ENCODE assay signal across 27 cellular contexts in the genomic region with DNA sequence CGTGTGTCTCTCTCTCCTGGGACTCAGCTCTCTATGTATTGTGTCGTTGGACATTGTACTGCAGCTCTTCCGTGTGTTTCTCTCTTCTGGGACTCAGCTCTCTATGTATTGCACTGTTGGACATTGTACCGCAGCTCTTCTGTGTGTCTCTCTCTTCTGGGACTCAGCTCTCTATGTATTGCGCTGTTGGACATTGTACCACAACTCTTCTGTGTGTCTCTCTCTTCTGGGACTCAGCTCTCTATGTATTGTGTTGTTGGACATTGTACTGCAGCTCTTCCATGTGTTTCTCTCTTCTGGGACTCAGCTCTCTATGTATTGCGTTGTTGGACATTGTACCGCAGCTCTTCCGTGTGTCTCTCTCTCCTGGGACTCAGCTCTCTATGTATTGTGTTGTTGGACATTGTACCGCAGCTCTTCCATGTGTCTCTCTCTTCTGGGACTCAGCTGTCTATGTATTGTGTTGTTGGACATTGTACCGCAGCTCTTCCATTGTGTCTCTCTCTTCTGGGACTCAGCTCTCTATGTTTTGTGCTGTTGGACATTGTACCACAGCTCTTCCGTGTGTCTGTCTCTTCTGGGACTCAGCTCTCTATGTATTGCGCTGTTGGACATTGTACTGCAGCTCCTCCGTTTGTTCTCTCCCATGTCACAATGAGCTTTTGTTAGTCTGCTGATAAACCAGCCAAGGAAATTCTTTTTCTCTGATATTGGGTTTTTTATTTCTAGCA.
"Had no signal": no experiment of that assay in that cellular context is flagged by ENCODE, and none has a peak within 500 bp of the region (broad histone marks: within the 10 kb centered on the region; RNA-seq: fewer than 3 reads in every experiment).

No MANE protein-coding gene starts in this region.

- DNase-seq: hypothalamus; immature natural killer cell; left ventricle myocardium superior; lower lobe of right lung; mammary epithelial cell; mesenchymal stem cell; naive thymus-derived CD8-positive, alpha-beta T cell; nucleus accumbens; pancreas; posterior cingulate gyrus; retina; right cardiac atrium; sigmoid colon; stimulated activated CD4-positive, alpha-beta T cell treated with anti-CD3 and anti-CD28 coated beads, Interleukin-1b, Interleukin-23, amount 100 ng/mL, for 48 hours; stimulated activated CD4-positive, alpha-beta T cell treated with anti-CD3 and anti-CD28 coated beads, Interleukin-2, amount 100 ng/mL, for 48 hours; stimulated activated CD4-positive, alpha-beta T cell treated with anti-CD3 and anti-CD28 coated beads, Interleukin-4, amount 100 ng/mL, for 4 hours; stimulated activated CD8-positive, alpha-beta memory T cell treated with anti-CD3 and anti-CD28 coated beads, Interleukin-4, amount 100 ng/mL, for 48 hours; stimulated activated naive CD4-positive, alpha-beta T cell treated with Interleukin-2 at 50 U/mL for 16 hours; stimulated activated naive CD8-positive, alpha-beta T cell treated with anti-CD3 and anti-CD28 coated beads, Interleukin-15, amount 100 ng/mL, for 72 hours; substantia nigra; thyroid gland; transverse colon; upper lobe of left lung had no signal

- H3K27me3 ChIP-seq: pancreas, sigmoid colon, thyroid gland, transverse colon, upper lobe of left lung had no signal

- H3K4me1 ChIP-seq: lower lobe of right lung, pancreas, prostate gland, sigmoid colon, thyroid gland, transverse colon had no signal

- H3K36me3 ChIP-seq: pancreas, prostate gland, thyroid gland, transverse colon had no signal

- ATAC-seq: left ventricle myocardium superior; lower lobe of right lung; naive thymus-derived CD8-positive, alpha-beta T cell; pancreas; right cardiac atrium; stimulated activated memory B cell treated with anti-CD40 and anti-IgM and Interleukin-4, amounts not matched to agents 10 μg/mL and 1 μg/mL and 100 μg/mL, for 72 hours; stimulated activated naive CD8-positive, alpha-beta T cell treated with anti-CD3 and anti-CD28 coated beads, Interleukin-15, amount 100 ng/mL, for 72 hours had no signal

- H3K27ac ChIP-seq: lower lobe of right lung, pancreas, prostate gland, sigmoid colon, thyroid gland, transverse colon, upper lobe of left lung had no signal

- H3K9me3 ChIP-seq: lower lobe of right lung, pancreas, prostate gland, sigmoid colon, thyroid gland, transverse colon, upper lobe of left lung had no signal

- FAIRE-seq: islet of Langerhans, pancreas had no signal

- H3K4me3 ChIP-seq: lower lobe of right lung, pancreas, prostate gland, sigmoid colon, smooth muscle cell, thyroid gland, transverse colon, upper lobe of left lung had no signal

- H3K4me2 ChIP-seq: smooth muscle cell had no signal
